In genomic region chr13:20435616-20436368, GRCh38 we compare ENCODE assay signal across 18 cellular contexts.
"Had no signal": no experiment of that assay in that cellular context is flagged by ENCODE, and none has a peak within 500 bp of the region (broad histone marks: within the 10 kb centered on the region; RNA-seq: fewer than 3 reads in every experiment).

No MANE protein-coding gene starts in this region.

- H3K4me3 ChIP-seq: adrenal gland, esophagus squamous epithelium, lower lobe of right lung, right lobe of liver, smooth muscle cell had no signal

- FAIRE-seq: islet of Langerhans, TTC549 had no signal

- H3K36me3 ChIP-seq: adrenal gland, lower lobe of right lung had no signal

- H3K36me3 Mint-ChIP-seq: activated naive CD4-positive, alpha-beta T cell treated with anti-CD3 and anti-CD28 coated beads, Interleukin-2, amount 50 U/mL, for 72 hours had no signal

- H3K27ac ChIP-seq: adrenal gland, esophagus squamous epithelium, lower lobe of right lung, right lobe of liver had no signal

- H3K9me3 Mint-ChIP-seq: nephron had no signal

- H3K4me1 Mint-ChIP-seq: activated CD4-positive, alpha-beta T cell treated with anti-CD3 and anti-CD28 coated beads for 36 hours had no signal

- H3K27ac Mint-ChIP-seq: activated CD4-positive, alpha-beta T cell treated with anti-CD3 and anti-CD28 coated beads for 36 hours; activated naive CD4-positive, alpha-beta T cell treated with anti-CD3 and anti-CD28 coated beads, Interleukin-2, amount 50 U/mL, for 72 hours; dendritic cell treated with granulocyte-macrophage colony-stimulating factor and Interleukin-4, amounts not matched to agents 40 ng/mL and 50 ng/mL, for 4 days; nephron; stimulated activated naive CD8-positive, alpha-beta T cell treated with anti-CD3 and anti-CD28 coated beads, Interleukin-15, amount 100 ng/mL, for 72 hours had no signal

- H3K4me3 Mint-ChIP-seq: activated CD4-positive, alpha-beta T cell treated with anti-CD3 and anti-CD28 coated beads for 36 hours; dendritic cell treated with granulocyte-macrophage colony-stimulating factor and Interleukin-4, amounts not matched to agents 40 ng/mL and 50 ng/mL, for 4 days; nephron; stimulated activated naive CD8-positive, alpha-beta T cell treated with anti-CD3 and anti-CD28 coated beads, Interleukin-15, amount 100 ng/mL, for 72 hours had no signal

- H3K27me3 ChIP-seq: adrenal gland, esophagus squamous epithelium, right lobe of liver had no signal

- DNase-seq: activated CD4-positive, alpha-beta T cell treated with anti-CD3 and anti-CD28 coated beads for 36 hours; activated CD4-positive, alpha-beta T cell treated with anti-CD3 and anti-CD28 coated beads, Interleukin-2, amount 50 U/mL, for 48 hours; activated gamma-delta T cell; adrenal gland; effector CD8-positive, alpha-beta T cell; esophagus squamous epithelium; left cardiac atrium; lower lobe of right lung; right lobe of liver; stimulated activated CD4-positive, alpha-beta T cell treated with anti-CD3 and anti-CD28 coated beads, Interleukin-4, amount 100 ng/mL, for 1 hour; stimulated activated naive CD8-positive, alpha-beta T cell treated with anti-CD3 and anti-CD28 coated beads, Interleukin-15, amount 100 ng/mL, for 72 hours; SW 1271 had no signal

- H3K4me2 ChIP-seq: smooth muscle cell had no signal

- H3K4me1 ChIP-seq: adrenal gland, lower lobe of right lung, right lobe of liver had no signal

- H3K27me3 Mint-ChIP-seq: activated CD4-positive, alpha-beta T cell treated with anti-CD3 and anti-CD28 coated beads for 36 hours; dendritic cell treated with granulocyte-macrophage colony-stimulating factor and Interleukin-4, amounts not matched to agents 40 ng/mL and 50 ng/mL, for 4 days; stimulated activated naive CD8-positive, alpha-beta T cell treated with anti-CD3 and anti-CD28 coated beads, Interleukin-15, amount 100 ng/mL, for 72 hours had no signal

- H3K9me3 ChIP-seq: adrenal gland, esophagus squamous epithelium, lower lobe of right lung, right lobe of liver had no signal
